In the genomic region with DNA sequence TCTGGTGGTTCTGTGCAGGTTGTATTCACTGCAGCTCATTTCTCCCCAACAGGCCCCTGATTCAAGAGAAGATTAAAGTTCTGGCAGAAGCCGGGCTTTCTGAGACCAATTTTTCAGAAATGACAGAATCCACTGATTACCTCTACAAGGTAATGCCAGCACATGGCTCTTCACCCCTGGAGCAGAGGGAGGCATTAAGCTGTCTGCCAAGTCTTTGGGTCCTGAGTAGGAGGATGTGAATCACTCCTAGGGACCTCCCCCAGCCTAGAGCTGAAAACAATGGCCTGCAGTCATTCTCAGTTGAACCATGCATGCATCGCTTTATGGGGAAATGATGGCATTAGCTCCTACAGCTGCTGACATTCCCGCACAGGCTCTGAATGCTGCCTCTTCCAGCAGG, we compare ENCODE assay signal across 12 cellular contexts. TPM values are rescaled to one million over a fixed set of nuclear protein-coding genes. Genes with fewer than 3 reads are reported as not detected.
DNase-seq lines count a peak whose midpoint lies in the region; ATAC-seq, FAIRE-seq and TF ChIP-seq lines count a peak whose summit lies in the region.
"Had no signal": no experiment of that assay in that cellular context is flagged by ENCODE, and none has a peak within 500 bp of the region (broad histone marks: within the 10 kb centered on the region; RNA-seq: fewer than 3 reads in every experiment).

No MANE protein-coding gene starts in this region.

- H3K27me3 ChIP-seq in HUES48 (ENCODE audit: control insufficient read depth, insufficient read depth, low read length) (no peaks in the 10 kb centered on the region), bronchial epithelial cell (ENCODE audit: control insufficient read depth, insufficient read depth, low read length) (no peaks in the 10 kb centered on the region)
- H3K27me3 ChIP-seq: cardiac muscle cell had no signal

- H3K9me3 ChIP-seq in HUES48 (ENCODE audit: control insufficient read depth, insufficient read depth, low read length): no peaks in the 10 kb centered on the region

- peak; percentile 43 for FAIRE-seq in bronchial epithelial cell (lab: Jason Lieb, UNC)
- FAIRE-seq: H1 had no signal

- peak overlapping the region; percentile 68 for H3K27ac ChIP-seq in HUES48 (ENCODE audit: low read depth, low read length)
- H3K27ac ChIP-seq: cardiac muscle cell, KMS-11 had no signal

- no peak for ATAC-seq in GM19351 (IDR thresholded peaks at IDR 0.05; ENCODE audit: unreplicated experiment)

- H3K4me1 ChIP-seq in HUES48 (ENCODE audit: control insufficient read depth, insufficient read depth, low read length): 0 out of 2 replicates have a peak, but pooled peaks cover 3% of the 10 kb centered on the region

- H3K36me3 ChIP-seq in HUES48 (ENCODE audit: control insufficient read depth, insufficient read depth, low read length): peaks cover 24% of the 10 kb centered on the region
- peaks cover 2% of the 10 kb centered on the region for H3K36me3 ChIP-seq in bronchial epithelial cell (ENCODE audit: control insufficient read depth, insufficient read depth, low read length)

- no peak for TF ChIP-seq CTCF in bronchial epithelial cell (IDR thresholded peaks at IDR 0.05; ENCODE audit: insufficient read depth, low read length, severe bottlenecking)

- no peak overlapping the region for H3K9ac ChIP-seq in HUES48 (ENCODE audit: low read depth, low read length)
- H3K9ac ChIP-seq: KMS-11 had no signal

- H3K4me3 ChIP-seq in HUES48 (ENCODE audit: low read depth, low read length) (no peak overlapping the region), bronchial epithelial cell (ENCODE audit: low read depth, low read length) (no peak overlapping the region)
- H3K4me3 ChIP-seq: cardiac muscle cell had no signal

- peak; percentile 41 for DNase-seq in Ammon's horn (ENCODE audit: low spot score)
- peak; percentile 88 for DNase-seq in bronchial epithelial cell (ENCODE audit: low read depth)
- peak; percentile 30 for DNase-seq in myocyte (ENCODE audit: low read depth)
- DNase-seq in effector CD8-positive, alpha-beta T cell (lab: John Stamatoyannopoulos, UW): no peak
- no peak for DNase-seq in NOMO-1 treated with DMSO at 0.1 percent for 48 hours (lab: John Stamatoyannopoulos, UW; ENCODE audit: unreplicated experiment)
- DNase-seq in DMS153 treated with DMSO at 0.1 percent for 48 hours (lab: John Stamatoyannopoulos, UW; ENCODE audit: unreplicated experiment): no peak
- DNase-seq: T-helper 9 cell had no signal

RNA-seq across cellular contexts. Expression of a gene that starts 20.5 kb away (rescaled TPM):
- total RNA-seq in bronchial epithelial cell (2,461 and 3,525 TPM in 2 replicates), myocyte (698 and 845 TPM in 2 replicates)
- polyA plus RNA-seq in myocyte (2012): 3,761 TPM

Comparison
In these comparisons a context has a peak if more than half of its experiments do, and no peak if none do; other contexts are left out.
1. DNase-seq: peak in Ammon's horn (single experiment), bronchial epithelial cell (single experiment) and myocyte (single experiment); none in effector CD8-positive, alpha-beta T cell (single experiment), NOMO-1 treated with DMSO at 0.1 percent for 48 hours (single experiment) and DMS153 treated with DMSO at 0.1 percent for 48 hours (single experiment).